13 cellular contexts compared by ENCODE assay signal in genomic region chrX:73577368-73577767, GRCh38. TPM values are rescaled to one million over a fixed set of nuclear protein-coding genes. Genes with fewer than 3 reads are reported as not detected.
A peak's percentile ranks its signal among the peaks of the same experiment; 100 is the strongest.
DNase-seq lines count a peak whose midpoint lies in the region; ATAC-seq and TF ChIP-seq lines count a peak whose summit lies in the region.
"Had no signal": no experiment of that assay in that cellular context is flagged by ENCODE, and none has a peak within 500 bp of the region (broad histone marks: within the 10 kb centered on the region; RNA-seq: fewer than 3 reads in every experiment).

No MANE protein-coding gene starts in this region.

- ATAC-seq in GM21825 (IDR thresholded peaks at IDR 0.05; ENCODE audit: unreplicated experiment) (no peak), HG02973 (IDR thresholded peaks at IDR 0.05; ENCODE audit: unreplicated experiment) (no peak), HG03175 (IDR thresholded peaks at IDR 0.05; ENCODE audit: unreplicated experiment) (no peak)

- no peak for TF ChIP-seq CTCF in thyroid gland (IDR thresholded peaks at IDR 0.05)

- peak in 2 of 3 experiments; percentile 53 to 86 for DNase-seq in NCI-H1417 (lab: John Stamatoyannopoulos, UW)
- DNase-seq in NCI-H1417 treated with DMSO at 0.1 percent for 48 hours (lab: John Stamatoyannopoulos, UW): no peak
- peak; percentile 46 for DNase-seq in adipocyte (ENCODE audit: low read depth)
- peak; percentile 77 for DNase-seq in glomerular endothelial cell (ENCODE audit: extremely low read depth, low read depth, low spot score)
- DNase-seq in thyroid gland: peak; percentile 1
- DNase-seq: central memory CD4-positive, alpha-beta T cell; immature natural killer cell; NCI-H187 treated with DMSO at 0.1 percent for 48 hours; sigmoid colon had no signal

- no peak overlapping the region for H3K9ac ChIP-seq in adipocyte (ENCODE audit: low read length)

- 40 to 57% methylated on average over 2 of the region's 2 CpGs for WGBS in thyroid gland, 2 donors

- H3K27me3 ChIP-seq in adipocyte (replicated peaks; ENCODE audit: control insufficient read depth, insufficient read depth, low read length) (no peaks in the 10 kb centered on the region), thyroid gland (no peaks in the 10 kb centered on the region)
- H3K27me3 ChIP-seq: sigmoid colon had no signal

- H3K4me1 ChIP-seq in adipocyte (ENCODE audit: control insufficient read depth, insufficient read depth, low read length) (peaks cover 4% of the 10 kb centered on the region), thyroid gland (no peaks in the 10 kb centered on the region)

- no peak for TF ChIP-seq POLR2A in thyroid gland (IDR thresholded peaks at IDR 0.05)

- H3K36me3 ChIP-seq in adipocyte (ENCODE audit: control insufficient read depth, insufficient read depth, low read length, severe bottlenecking): no peaks in the 10 kb centered on the region
- no peaks in the 10 kb centered on the region for H3K36me3 ChIP-seq in thyroid gland
- H3K36me3 ChIP-seq: sigmoid colon had no signal

- H3K9me3 ChIP-seq in adipocyte (ENCODE audit: control insufficient read depth, low read length) (peaks cover 16% of the 10 kb centered on the region), thyroid gland (no peaks in the 10 kb centered on the region)
- H3K9me3 ChIP-seq: sigmoid colon had no signal

- H3K27ac ChIP-seq in thyroid gland: no peak overlapping the region
- H3K27ac ChIP-seq: HL-60 had no signal

- intact Hi-C loops in thyroid gland (cut with DNase I): no loop called here

- H3K4me3 ChIP-seq in adipocyte (ENCODE audit: low read length): no peak overlapping the region
- H3K4me3 ChIP-seq in thyroid gland (replicated peaks in 1 of 3): no peak overlapping the region
- H3K4me3 ChIP-seq: sigmoid colon had no signal

RNA-seq across cellular contexts. Expression of gene CHIC1, which starts 14.4 kb away (rescaled TPM):
- total RNA-seq in glomerular endothelial cell: 9.5 and 15.6 TPM in 2 replicates
- 10 to 100 TPM; 17.3 to 25.9 (median 21.6) TPM for total RNA-seq in thyroid gland
